ENCODE assay signal across 27 cellular contexts in genomic region chr7:1739593-1739992, GRCh38.
"Had no signal": no experiment of that assay in that cellular context is flagged by ENCODE, and none has a peak within 500 bp of the region (broad histone marks: within the 10 kb centered on the region; RNA-seq: fewer than 3 reads in every experiment).

No MANE protein-coding gene starts in this region.

- H3K4me3 ChIP-seq: breast epithelium, MG63, SJCRH30 had no signal

- H3K4me3 Mint-ChIP-seq: activated CD8-positive, alpha-beta T cell treated with anti-CD3 and anti-CD28 coated beads for 36 hours; activated T-cell treated with anti-CD3 and anti-CD28 coated beads, Interleukin-2, amount 50 U/mL, for 72 hours had no signal

- H3K9me3 ChIP-seq: breast epithelium, MG63, SJCRH30, SK-N-SH had no signal

- H3K9me3 Mint-ChIP-seq: activated CD8-positive, alpha-beta T cell treated with anti-CD3 and anti-CD28 coated beads for 36 hours; activated T-cell treated with anti-CD3 and anti-CD28 coated beads, Interleukin-2, amount 50 U/mL, for 72 hours; activated T-helper 2 cell treated with anti-CD3 and anti-CD28 coated beads, Interferon-gamma antibody, Interleukin-2, Interleukin-4, amounts not matched to agents 10 μg/mL and 5 μg/mL and 100 μg/mL, durations not matched to agents 14 hours and 24 hours and 36 hours had no signal

- H3K36me3 ChIP-seq: breast epithelium, MG63, SJCRH30 had no signal

- H3K27ac Mint-ChIP-seq: activated CD8-positive, alpha-beta T cell treated with anti-CD3 and anti-CD28 coated beads for 36 hours; activated T-cell treated with anti-CD3 and anti-CD28 coated beads, Interleukin-2, amount 50 U/mL, for 72 hours; activated T-helper 2 cell treated with anti-CD3 and anti-CD28 coated beads, Interferon-gamma antibody, Interleukin-2, Interleukin-4, amounts not matched to agents 10 μg/mL and 5 μg/mL and 100 μg/mL, durations not matched to agents 14 hours and 24 hours and 36 hours had no signal

- H3K4me1 ChIP-seq: breast epithelium, SJCRH30 had no signal

- H3K27ac ChIP-seq: breast epithelium, RWPE1, SJCRH30 had no signal

- DNase-seq: activated CD4-positive, alpha-beta T cell treated with anti-CD3 and anti-CD28 coated beads for 4 hours; activated CD8-positive, alpha-beta memory T cell treated with anti-CD3 and anti-CD28 coated beads, Interleukin-2, amount 50 U/mL, for 4 hours; activated CD8-positive, alpha-beta T cell treated with anti-CD3 and anti-CD28 coated beads for 36 hours; activated gamma-delta T cell treated with Interleukin-2 at 50 U/mL for 16 hours; activated naive CD4-positive, alpha-beta T cell treated with anti-CD3 and anti-CD28 coated beads, Interleukin-2, amount 50 U/mL, for 16 hours; activated T-cell treated with anti-CD3 and anti-CD28 coated beads, Interleukin-2, amount 50 U/mL, for 72 hours; aorta; caudate nucleus; KG1; MG63; MV-4-11; NCI-H1092 treated with DMSO at 0.1 percent for 48 hours; NCI-H1417 treated with DMSO at 0.1 percent for 48 hours; NCI-H1694; NCI-H2029; NCI-H2107; NCI-H226; NCI-H526 treated with DMSO at 0.1 percent for 48 hours; NCI-H82; Right ventricle myocardium superior; SJCRH30; SK-N-SH; T-helper 1 cell had no signal

- H3K9ac ChIP-seq: SK-N-SH had no signal

- H3K4me2 ChIP-seq: SK-N-SH had no signal

- ATAC-seq: activated CD4-positive, CD25-positive, alpha-beta regulatory T cell treated with anti-CD3 and anti-CD28 coated beads, Interleukin-2, amount 50 U/mL, for 24 hours; activated CD8-positive, alpha-beta T cell treated with anti-CD3 and anti-CD28 coated beads for 36 hours; activated T-cell treated with anti-CD3 and anti-CD28 coated beads, Interleukin-2, amount 50 U/mL, for 72 hours had no signal

- H3K9me2 ChIP-seq: SK-N-SH had no signal

- H3K27me3 ChIP-seq: MG63, SJCRH30 had no signal
